ENCODE assay signal across 6 cellular contexts in the genomic region with DNA sequence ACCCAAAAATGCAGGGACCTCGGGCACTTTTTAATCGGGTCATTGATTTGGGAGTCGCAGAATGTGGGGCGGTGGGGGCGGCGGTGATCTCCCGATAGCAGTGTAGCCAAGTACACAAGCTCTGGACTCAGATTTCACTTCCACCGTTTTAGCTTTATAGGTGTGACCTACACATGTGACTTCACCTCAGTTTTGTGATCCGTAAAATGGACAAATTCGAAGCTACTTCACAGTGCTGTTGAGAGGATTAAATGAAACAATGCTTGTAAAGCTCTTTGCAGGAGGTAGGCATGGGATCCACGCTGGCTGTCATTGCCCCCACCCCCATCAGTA. TPM values are rescaled to one million over a fixed set of nuclear protein-coding genes. Genes with fewer than 3 reads are reported as not detected.
DNase-seq lines count a peak whose midpoint lies in the region; ATAC-seq and TF ChIP-seq lines count a peak whose summit lies in the region.

No MANE protein-coding gene starts in this region.

- H3K4me1 Mint-ChIP-seq in activated T-cell treated with anti-CD3 and anti-CD28 coated beads, Interleukin-2, amount 50 U/mL, for 4 hours (ENCODE audit: low read depth): peaks cover 36% of the 10 kb centered on the region
- peaks cover 13% of the 10 kb centered on the region for H3K4me1 Mint-ChIP-seq in progenitor cell of endocrine pancreas (ENCODE audit: low read depth)

- no peaks in the 10 kb centered on the region for H3K9me3 Mint-ChIP-seq in activated T-cell treated with anti-CD3 and anti-CD28 coated beads, Interleukin-2, amount 50 U/mL, for 4 hours
- H3K9me3 Mint-ChIP-seq in progenitor cell of endocrine pancreas (ENCODE audit: low read depth): no peaks in the 10 kb centered on the region

- peak overlapping the region; percentile 95 for H3K4me3 Mint-ChIP-seq in activated T-cell treated with anti-CD3 and anti-CD28 coated beads, Interleukin-2, amount 50 U/mL, for 4 hours
- H3K4me3 Mint-ChIP-seq in progenitor cell of endocrine pancreas (ENCODE audit: low read depth): peak overlapping the region; percentile 87

- H3K4me3 ChIP-seq in choroid plexus epithelial cell (ENCODE audit: low read depth, low read length): peak overlapping the region; percentile 96

- H3K27ac Mint-ChIP-seq in progenitor cell of endocrine pancreas: peak overlapping the region; percentile 73

- TF ChIP-seq CTCF in choroid plexus epithelial cell (conservative IDR thresholded peaks at IDR 0.05; ENCODE audit: low read depth, low read length) (no peak), progenitor cell of endocrine pancreas (IDR thresholded peaks at IDR 0.05; ENCODE audit: unreplicated experiment) (no peak)

- ATAC-seq in activated T-cell treated with anti-CD3 and anti-CD28 coated beads, Interleukin-2, amount 50 U/mL, for 4 hours: no peak

- peaks cover 18% of the 10 kb centered on the region for H3K36me3 Mint-ChIP-seq in activated T-cell treated with anti-CD3 and anti-CD28 coated beads, Interleukin-2, amount 50 U/mL, for 4 hours (ENCODE audit: insufficient read depth)
- peaks cover 14% of the 10 kb centered on the region for H3K36me3 Mint-ChIP-seq in progenitor cell of endocrine pancreas (ENCODE audit: insufficient read depth)

- H3K27me3 Mint-ChIP-seq in activated T-cell treated with anti-CD3 and anti-CD28 coated beads, Interleukin-2, amount 50 U/mL, for 4 hours (ENCODE audit: low read depth): no peaks in the 10 kb centered on the region
- no peaks in the 10 kb centered on the region for H3K27me3 Mint-ChIP-seq in progenitor cell of endocrine pancreas

- no peak for DNase-seq in activated T-cell treated with anti-CD3 and anti-CD28 coated beads, Interleukin-2, amount 50 U/mL, for 4 hours
- DNase-seq in activated T-cell treated with anti-CD3 and anti-CD28 coated beads, Interleukin-2, amount 50 U/mL, for 1 hour: no peak
- DNase-seq in choroid plexus epithelial cell (ENCODE audit: low read depth): peak; percentile 48
- DNase-seq in progenitor cell of endocrine pancreas (ENCODE audit: low spot score, unreplicated experiment): no peak
- no peak for DNase-seq in stimulated activated CD4-positive, alpha-beta T cell treated with anti-CD3 and anti-CD28 coated beads, Interleukin-4, amount 100 ng/mL, for 1 hour
- DNase-seq in cortex of kidney (lab: John Stamatoyannopoulos, UW): no peak

RNA-seq across cellular contexts. Expression of a gene that starts 0.5 kb away (rescaled TPM):
- 10 to 100 TPM; 24.6 to 31.0 (median 27.5) TPM for total RNA-seq in activated T-cell treated with anti-CD3 and anti-CD28 coated beads, Interleukin-2, amount 50 U/mL, for 4 hours
- total RNA-seq in progenitor cell of endocrine pancreas: 15.6 and 16.2 TPM in 2 replicates

RNA-seq across cellular contexts. Expression of a gene that starts 0.7 kb away (rescaled TPM):
- total RNA-seq in activated T-cell treated with anti-CD3 and anti-CD28 coated beads, Interleukin-2, amount 50 U/mL, for 4 hours: 100 to 1,000 TPM; 213 to 236 (median 232) TPM
- 61.5 and 66.1 TPM in 2 replicates for total RNA-seq in progenitor cell of endocrine pancreas

RNA-seq across cellular contexts. Expression of a gene that starts 35.3 kb away (rescaled TPM):
- 10 to 100 TPM; 17.5 to 23.7 (median 20.8) TPM for total RNA-seq in activated T-cell treated with anti-CD3 and anti-CD28 coated beads, Interleukin-2, amount 50 U/mL, for 4 hours
- 32.1 and 34.1 TPM in 2 replicates for total RNA-seq in progenitor cell of endocrine pancreas

RNA-seq across cellular contexts. Expression of a gene that starts 36.5 kb away (rescaled TPM):
- under 1 TPM; 0.29 to 0.46 (median 0.38) TPM for total RNA-seq in activated T-cell treated with anti-CD3 and anti-CD28 coated beads, Interleukin-2, amount 50 U/mL, for 4 hours
- not detected in 2 replicates for total RNA-seq in progenitor cell of endocrine pancreas

RNA-seq across cellular contexts. Expression of a gene that starts 50.4 kb away (rescaled TPM):
- 1 to 10 TPM in 1 of 3 donors, under 1 TPM in 2; 0.58 to 1.1 (median 0.87) TPM for total RNA-seq in activated T-cell treated with anti-CD3 and anti-CD28 coated beads, Interleukin-2, amount 50 U/mL, for 4 hours
- total RNA-seq in progenitor cell of endocrine pancreas: 0.36 and 0.46 TPM in 2 replicates
